8 cellular contexts compared by ENCODE assay signal in the genomic region with DNA sequence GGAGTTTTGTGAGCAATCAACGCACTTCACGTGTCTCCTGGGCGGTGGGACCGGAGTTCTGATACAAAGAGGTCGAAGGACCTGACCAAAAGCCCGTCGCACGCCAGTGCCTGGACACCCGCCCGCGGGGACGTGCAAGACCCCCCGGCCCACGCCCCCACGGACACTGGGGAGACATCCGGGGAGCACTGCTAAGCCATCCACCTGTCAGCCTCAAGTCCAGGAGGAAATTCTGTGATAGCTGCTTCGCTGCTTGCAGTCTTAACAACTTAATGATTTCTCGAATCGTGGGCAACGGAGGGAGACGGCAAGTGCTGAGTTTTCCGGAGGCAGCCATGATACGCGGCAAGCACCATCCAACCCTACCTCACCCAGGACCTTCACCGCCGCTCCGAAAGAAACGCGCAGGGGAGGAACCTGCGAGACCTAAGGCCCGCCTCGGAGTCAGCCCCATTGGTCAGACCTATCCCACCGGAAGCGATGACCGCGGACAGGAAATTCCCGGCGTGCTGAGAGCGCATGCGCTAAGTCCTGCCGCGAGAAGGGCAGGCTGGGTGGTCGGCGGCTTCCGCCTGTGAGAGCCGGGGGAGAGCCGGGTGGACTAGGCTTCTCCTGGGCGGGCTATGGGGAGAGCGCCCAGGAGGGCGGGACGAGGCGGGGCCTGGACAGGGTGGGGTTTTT. TPM values are rescaled to one million over a fixed set of nuclear protein-coding genes. Genes with fewer than 3 reads are reported as not detected.
DNase-seq lines count a peak whose midpoint lies in the region; ATAC-seq and TF ChIP-seq lines count a peak whose summit lies in the region.

A gene (minus strand): TSS at position 393 of the 681 bp plus-strand sequence. CDS start 56 bp downstream, at position 337.

- peak within 1 kb of the TSS; percentile 75 for H3K4me3 ChIP-seq in BJ (ENCODE audit: low read depth, low read length)

- CTCF ChIA-PET in BJ (lab: Yijun Ruan, JAX) = interaction anchor here (2.2 kb wide), 1 partner anchor 137 kb away, joined by 7 read pairs; no protein-coding TSS in a partner anchor

- DNase-seq in BJ (ENCODE audit: low read depth) = peak; percentile 96
- peak; percentile 38 for DNase-seq in GM19240 (ENCODE audit: insufficient read length, low spot score)
- DNase-seq in NCI-H69 (lab: John Stamatoyannopoulos, UW) = peak; percentile 99
- DNase-seq in activated CD4-positive, alpha-beta T cell treated with anti-CD3 and anti-CD28 coated beads, Interleukin-2, amount 50 U/mL, for 1 hour = peak; percentile 96
- DNase-seq in dedifferentiated amniotic fluid mesenchymal stem cell (ENCODE audit: extremely low spot score) = peak; percentile 98
- DNase-seq in left kidney (ENCODE audit: low read depth, low spot score) = peak; percentile 100
- peak; percentile 97 to 98 for DNase-seq in stimulated activated CD4-positive, alpha-beta T cell treated with anti-CD3 and anti-CD28 coated beads, Interleukin-2, amount 100 ng/mL, for 24 hours

- H3K36me3 ChIP-seq in BJ (ENCODE audit: control insufficient read depth, insufficient read depth, low read length) = no peaks in the 10 kb centered on the region

- no peaks in the 10 kb centered on the region for H3K27me3 ChIP-seq in BJ (ENCODE audit: control insufficient read depth, insufficient read depth, low read length)

- POLR2A ChIA-PET in BJ (lab: Charles Lee) = interaction anchor here (0.6 to 0.7 kb wide), 3 partner anchors 206 to 424 kb away, joined by 3 to 4 read pairs (median 4); no protein-coding TSS in a partner anchor

- TF ChIP-seq CTCF in BJ (IDR thresholded peaks at IDR 0.05; ENCODE audit: insufficient read depth, low read depth, low read length) = no peak

- ATAC-seq in HG03460 (IDR thresholded peaks at IDR 0.05; ENCODE audit: unreplicated experiment) = peak; percentile 94

RNA-seq across cellular contexts. Expression of the gene that starts here (rescaled TPM):
- 12.9 and 17.4 TPM in 2 replicates for polyA plus RNA-seq in BJ (2011; rRNA removed)
- 12.0 and 14.2 TPM in 2 replicates for polyA minus RNA-seq in BJ (2011; rRNA and poly(A)+ RNA removed)

Comparison
In these comparisons a context has a peak if more than half of its experiments do, and no peak if none do; other contexts are left out.
1. Peak in every context shown above with its lines: DNase-seq, ATAC-seq and H3K4me3 ChIP-seq.
2. DNase-seq: peak in every context shown above with its lines; median percentile 100 in left kidney; 99 in NCI-H69; 98 in dedifferentiated amniotic fluid mesenchymal stem cell; 98 in stimulated activated CD4-positive, alpha-beta T cell treated with anti-CD3 and anti-CD28 coated beads, Interleukin-2, amount 100 ng/mL, for 24 hours; 96 in BJ; 96 in activated CD4-positive, alpha-beta T cell treated with anti-CD3 and anti-CD28 coated beads, Interleukin-2, amount 50 U/mL, for 1 hour; 38 in GM19240.